Comparison of ENCODE assay signal across 1 cellular context in genomic region chr16:87765776-87766484, GRCh38.
TF ChIP-seq lines count a peak whose summit lies in the region.

Gene KLHDC4, minus strand, starts transcription at chr16:87765986. Its CDS starts 96 bp downstream, at chr16:87765890.

TF ChIP-seq in HepG2, 621 proteins besides CTCF, POLR2A, EP300 and RAD21 (continued from another document and continues in another):
- no peak; the same call in 1 of the 2 replicates for TF ChIP-seq PAXIP1 (CRISPR knock-in tag; conservative IDR thresholded peaks at IDR 0.05)
- TF ChIP-seq STAT5B (CRISPR knock-in tag; IDR thresholded peaks at IDR 0.05): peak; percentile 60; the same call in 1 of the 2 replicates
- TF ChIP-seq FOXC1 (CRISPR knock-in tag; IDR thresholded peaks at IDR 0.05; ENCODE audit: borderline replicate concordance): peak; percentile 66; the same call in 1 of the 2 replicates
- TF ChIP-seq SMAD3 (CRISPR knock-in tag; IDR thresholded peaks at IDR 0.05): peak; percentile 86; the same call in 1 of the 2 replicates
- TF ChIP-seq DR1 (CRISPR knock-in tag; IDR thresholded peaks at IDR 0.05): peak; percentile 83
- TF ChIP-seq DRAP1 (CRISPR knock-in tag; IDR thresholded peaks at IDR 0.05): peak; percentile 66; the same call in 1 of the 2 replicates
- TF ChIP-seq ZSCAN20 (CRISPR knock-in tag; IDR thresholded peaks at IDR 0.05; ENCODE audit: borderline replicate concordance): peak; percentile 49; the same call in 1 of the 2 replicates
- TF ChIP-seq ZNF3 (CRISPR knock-in tag; IDR thresholded peaks at IDR 0.05): 0 out of 2 replicates have a peak, but pooled peaks have one; percentile 50
- TF ChIP-seq CCDC6 (CRISPR knock-in tag; IDR thresholded peaks at IDR 0.05): no peak; the same call in 1 of the 2 replicates
- TF ChIP-seq MAZ (IDR thresholded peaks at IDR 0.05; ENCODE audit: borderline replicate concordance, low read depth, low read length): 0 out of 2 replicates have a peak, but pooled peaks have one; percentile 57
- TF ChIP-seq MAZ (CRISPR knock-in tag; IDR thresholded peaks at IDR 0.05; ENCODE audit: low read depth): peak; percentile 78
- TF ChIP-seq CENPX (CRISPR knock-in tag; IDR thresholded peaks at IDR 0.05): no peak
- 0 out of 2 replicates have a peak, but pooled peaks have one; percentile 39 for TF ChIP-seq CHD2 (IDR thresholded peaks at IDR 0.05; ENCODE audit: low read depth, low read length)
- no peak for TF ChIP-seq ZNF432 (CRISPR knock-in tag; IDR thresholded peaks at IDR 0.05; ENCODE audit: borderline replicate concordance)
- TF ChIP-seq MLX (CRISPR knock-in tag; IDR thresholded peaks at IDR 0.05): peak; percentile 52; the same call in 1 of the 2 replicates
- TF ChIP-seq PRDM10 (CRISPR knock-in tag; IDR thresholded peaks at IDR 0.05; ENCODE audit: low read depth): peak; percentile 38; the same call in 1 of the 2 replicates
- peak; percentile 85 for TF ChIP-seq ZNF317 (CRISPR knock-in tag; IDR thresholded peaks at IDR 0.05)
- TF ChIP-seq CREBL2 (CRISPR knock-in tag; IDR thresholded peaks at IDR 0.05; ENCODE audit: borderline replicate concordance): no peak
- TF ChIP-seq RFX1 (IDR thresholded peaks at IDR 0.05): no peak
- no peak; the same call in 1 of the 2 replicates for TF ChIP-seq LBX2 (CRISPR knock-in tag; IDR thresholded peaks at IDR 0.05; ENCODE audit: borderline replicate concordance)
- no peak for TF ChIP-seq GPBP1L1 (CRISPR knock-in tag; IDR thresholded peaks at IDR 0.05)
- no peak for TF ChIP-seq GMEB2 (CRISPR knock-in tag; IDR thresholded peaks at IDR 0.05; ENCODE audit: low read depth)
- TF ChIP-seq ZBTB2 (CRISPR knock-in tag; IDR thresholded peaks at IDR 0.05; ENCODE audit: low read depth): no peak
- peak; percentile 94 for TF ChIP-seq MXD1 (CRISPR knock-in tag; IDR thresholded peaks at IDR 0.05)
- TF ChIP-seq ZNF225 (CRISPR knock-in tag; IDR thresholded peaks at IDR 0.05): peak; percentile 17; the same call in 1 of the 2 replicates
- TF ChIP-seq POLR2AphosphoS2 (IDR thresholded peaks at IDR 0.05; ENCODE audit: low read depth, low read length): no peak
- no peak for TF ChIP-seq ZNF7 (CRISPR knock-in tag; IDR thresholded peaks at IDR 0.05)
- peak; percentile 27; the same call in 1 of the 2 replicates for TF ChIP-seq PPARG (CRISPR knock-in tag; conservative IDR thresholded peaks at IDR 0.05)
- TF ChIP-seq MEIS1 (CRISPR knock-in tag; IDR thresholded peaks at IDR 0.05; ENCODE audit: borderline replicate concordance): no peak; the same call in 1 of the 2 replicates
- peak; percentile 91 for TF ChIP-seq FOXK1 (CRISPR knock-in tag; IDR thresholded peaks at IDR 0.05; ENCODE audit: borderline replicate concordance, low read depth)
- peak; percentile 73 for TF ChIP-seq FOXO1 (CRISPR knock-in tag; IDR thresholded peaks at IDR 0.05)
- TF ChIP-seq ISL2 (CRISPR knock-in tag; IDR thresholded peaks at IDR 0.05): peak; percentile 80
- TF ChIP-seq ZSCAN9 (CRISPR knock-in tag; IDR thresholded peaks at IDR 0.05; ENCODE audit: borderline replicate concordance): peak; percentile 85
- TF ChIP-seq CERS6 (CRISPR knock-in tag; IDR thresholded peaks at IDR 0.05): no peak; the same call in 1 of the 2 replicates
- peak; percentile 32; the same call in 1 of the 2 replicates for TF ChIP-seq ESRRA (CRISPR knock-in tag; IDR thresholded peaks at IDR 0.05; ENCODE audit: low read depth)
- 0 out of 2 replicates have a peak, but pooled peaks have one; percentile 36 for TF ChIP-seq FIP1L1 (IDR thresholded peaks at IDR 0.05; ENCODE audit: borderline replicate concordance, insufficient read depth, low read depth, low read length)
- peak; percentile 36; the same call in 1 of the 2 replicates for TF ChIP-seq ZNF609 (CRISPR knock-in tag; IDR thresholded peaks at IDR 0.05; ENCODE audit: borderline replicate concordance)
- TF ChIP-seq GZF1 (CRISPR knock-in tag; IDR thresholded peaks at IDR 0.05): peak; percentile 79; the same call in 1 of the 2 replicates
